In the genomic region with DNA sequence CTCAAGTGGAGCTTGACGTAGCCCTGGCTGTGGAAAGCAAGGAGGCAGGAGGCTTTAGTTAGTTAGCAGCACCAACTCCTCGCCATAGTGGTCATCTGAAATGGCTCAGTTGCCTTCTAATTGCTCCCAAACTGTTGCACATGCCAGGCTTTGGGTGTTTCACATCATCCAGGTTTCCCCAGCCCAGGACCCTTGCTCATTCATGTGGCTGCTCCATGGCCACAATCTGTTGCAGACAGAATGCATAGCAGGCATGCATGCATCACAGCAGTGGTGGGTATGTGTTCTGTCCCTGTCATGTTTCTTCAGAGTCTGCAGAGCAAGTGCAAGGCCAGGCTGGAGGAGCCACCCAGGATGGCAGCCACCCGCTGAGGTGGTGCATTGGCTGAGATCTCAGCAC, we compare ENCODE assay signal across 35 cellular contexts.
"Had no signal": no experiment of that assay in that cellular context is flagged by ENCODE, and none has a peak within 500 bp of the region (broad histone marks: within the 10 kb centered on the region; RNA-seq: fewer than 3 reads in every experiment).

No MANE protein-coding gene starts in this region.

- H3K4me1 ChIP-seq: adrenal gland, body of pancreas, breast epithelium had no signal

- H3K4me3 Mint-ChIP-seq: activated B cell treated with CpG ODN at 0.5 μM for 24 hours; activated CD4-positive, alpha-beta memory T cell treated with anti-CD3 and anti-CD28 coated beads for 36 hours; activated CD4-positive, alpha-beta T cell treated with anti-CD3 and anti-CD28 coated beads, Interleukin-2, amount 10 ng/mL, durations not matched to agents 24 days and 14 days; activated CD8-positive, alpha-beta T cell treated with anti-CD3 and anti-CD28 coated beads for 36 hours; activated naive CD4-positive, alpha-beta T cell treated with anti-CD3 and anti-CD28 coated beads for 36 hours; activated naive CD8-positive, alpha-beta T cell treated with anti-CD3 and anti-CD28 coated beads for 36 hours; activated T-cell treated with anti-CD3 and anti-CD28 coated beads, Interleukin-2, amount 50 U/mL, for 4 hours; activated T-cell treated with anti-CD3 and anti-CD28 coated beads, Interleukin-2, amount 50 U/mL, for 72 hours; activated T-helper 1 cell treated with anti-CD3 and anti-CD28 coated beads, Interleukin-12 subunit alpha, Interleukin-12 subunit beta, Interleukin-2, Interleukin-4 antibody, amounts not matched to agents 30 ng/mL and 10 ng/mL and 1 ng/mL, durations not matched to agents 14 hours and 24 hours and 36 hours; activated T-helper 17 cell treated with anti-CD3 and anti-CD28 coated beads, Interleukin-2, amount 50 U/mL, for 72 hours; T-helper 1 cell treated with Interleukin-12 subunit alpha and Interleukin-12 subunit beta and Interleukin-4 antibody, amounts not matched to agents 30 μg/mL and 1 μg/mL, for 36 hours; T-helper 2 cell treated with Interferon-gamma antibody and Interleukin-4, amounts not matched to agents 5 μg/mL and 100 μg/mL, for 36 hours had no signal

- H3K9me3 Mint-ChIP-seq: activated CD4-positive, alpha-beta T cell treated with anti-CD3 and anti-CD28 coated beads, Interleukin-2, amount 10 ng/mL, durations not matched to agents 24 days and 14 days; activated CD8-positive, alpha-beta T cell treated with anti-CD3 and anti-CD28 coated beads for 36 hours; activated naive CD4-positive, alpha-beta T cell treated with anti-CD3 and anti-CD28 coated beads for 36 hours; activated naive CD4-positive, alpha-beta T cell treated with anti-CD3 and anti-CD28 coated beads, Interleukin-2, amount 50 U/mL, for 72 hours; activated T-cell treated with anti-CD3 and anti-CD28 coated beads, Interleukin-2, amount 50 U/mL, for 4 hours; activated T-cell treated with anti-CD3 and anti-CD28 coated beads, Interleukin-2, amount 50 U/mL, for 72 hours; activated T-helper 1 cell treated with anti-CD3 and anti-CD28 coated beads, Interleukin-12 subunit alpha, Interleukin-12 subunit beta, Interleukin-2, Interleukin-4 antibody, amounts not matched to agents 30 ng/mL and 10 ng/mL and 1 ng/mL, durations not matched to agents 14 hours and 24 hours and 36 hours; activated T-helper 17 cell treated with anti-CD3 and anti-CD28 coated beads, Interleukin-2, amount 50 U/mL, for 72 hours; T-helper 1 cell treated with Interleukin-12 subunit alpha and Interleukin-12 subunit beta and Interleukin-4 antibody, amounts not matched to agents 30 μg/mL and 1 μg/mL, for 36 hours; T-helper 2 cell treated with Interferon-gamma antibody and Interleukin-4, amounts not matched to agents 5 μg/mL and 100 μg/mL, for 36 hours had no signal

- H3K27me3 ChIP-seq: body of pancreas, brain microvascular endothelial cell had no signal

- H3K36me3 ChIP-seq: adrenal gland, brain microvascular endothelial cell, breast epithelium had no signal

- H3K9me3 ChIP-seq: adrenal gland, body of pancreas, breast epithelium had no signal

- H3K4me1 Mint-ChIP-seq: activated B cell treated with CpG ODN at 0.5 μM for 24 hours; activated CD4-positive, alpha-beta T cell treated with anti-CD3 and anti-CD28 coated beads, Interleukin-2, amount 10 ng/mL, durations not matched to agents 24 days and 14 days; activated naive CD8-positive, alpha-beta T cell treated with anti-CD3 and anti-CD28 coated beads for 36 hours; activated T-helper 17 cell treated with anti-CD3 and anti-CD28 coated beads, Interleukin-2, amount 50 U/mL, for 72 hours had no signal

- ATAC-seq: activated CD8-positive, alpha-beta T cell treated with anti-CD3 and anti-CD28 coated beads for 36 hours; activated naive CD4-positive, alpha-beta T cell treated with anti-CD3 and anti-CD28 coated beads, Interleukin-2, amount 50 U/mL, for 72 hours; activated T-cell treated with anti-CD3 and anti-CD28 coated beads, Interleukin-2, amount 50 U/mL, for 4 hours; activated T-cell treated with anti-CD3 and anti-CD28 coated beads, Interleukin-2, amount 50 U/mL, for 72 hours; activated T-helper 17 cell treated with anti-CD3 and anti-CD28 coated beads, Interleukin-2, amount 50 U/mL, for 72 hours; body of pancreas had no signal

- DNase-seq: activated B cell treated with CpG ODN at 0.5 μM for 24 hours; activated CD4-positive, alpha-beta memory T cell treated with anti-CD3 and anti-CD28 coated beads for 36 hours; activated CD4-positive, alpha-beta T cell treated with anti-CD3 and anti-CD28 coated beads for 4 hours; activated CD4-positive, alpha-beta T cell treated with anti-CD3 and anti-CD28 coated beads, Interleukin-2, amount 10 ng/mL, durations not matched to agents 24 days and 14 days; activated CD4-positive, alpha-beta T cell treated with anti-CD3 and anti-CD28 coated beads, Interleukin-2, amount 50 U/mL, for 1 hour; activated CD4-positive, alpha-beta T cell treated with anti-CD3 and anti-CD28 coated beads, Interleukin-2, amount 50 U/mL, for 4 hours; activated CD4-positive, CD25-positive, alpha-beta regulatory T cell treated with anti-CD3 and anti-CD28 coated beads, Interleukin-2, amount 50 U/mL, for 72 hours; activated CD8-positive, alpha-beta memory T cell treated with anti-CD3 and anti-CD28 coated beads, Interleukin-2, amount 50 U/mL, for 4 hours; activated CD8-positive, alpha-beta T cell treated with anti-CD3 and anti-CD28 coated beads for 36 hours; activated effector memory CD4-positive, alpha-beta T cell treated with anti-CD3 and anti-CD28 coated beads, Interleukin-2, amount 50 U/mL, for 16 hours; activated gamma-delta T cell treated with Interleukin-2 at 50 U/mL for 16 hours; activated naive CD4-positive, alpha-beta T cell; activated naive CD4-positive, alpha-beta T cell treated with anti-CD3 and anti-CD28 coated beads for 36 hours; activated naive CD4-positive, alpha-beta T cell treated with anti-CD3 and anti-CD28 coated beads, Interleukin-2, amount 50 U/mL, for 16 hours; activated naive CD8-positive, alpha-beta T cell treated with anti-CD3 and anti-CD28 coated beads for 36 hours; activated T-cell treated with anti-CD3 and anti-CD28 coated beads for 4 hours; activated T-cell treated with anti-CD3 and anti-CD28 coated beads, Interleukin-2, amount 50 U/mL, for 1 hour; activated T-cell treated with anti-CD3 and anti-CD28 coated beads, Interleukin-2, amount 50 U/mL, for 4 hours; activated T-cell treated with anti-CD3 and anti-CD28 coated beads, Interleukin-2, amount 50 U/mL, for 72 hours; adrenal gland; amniotic stem cell; aorta; body of pancreas; brain microvascular endothelial cell; central memory CD4-positive, alpha-beta T cell; T-helper 1 cell; T-helper 2 cell; T-helper 9 cell had no signal

- H3K27ac ChIP-seq: adrenal gland, body of pancreas, brain microvascular endothelial cell, breast epithelium, VCaP had no signal

- H3K27ac Mint-ChIP-seq: activated B cell treated with CpG ODN at 0.5 μM for 24 hours; activated CD4-positive, alpha-beta memory T cell treated with anti-CD3 and anti-CD28 coated beads for 36 hours; activated CD4-positive, alpha-beta T cell treated with anti-CD3 and anti-CD28 coated beads, Interleukin-2, amount 10 ng/mL, durations not matched to agents 24 days and 14 days; activated CD8-positive, alpha-beta T cell treated with anti-CD3 and anti-CD28 coated beads for 36 hours; activated naive CD4-positive, alpha-beta T cell treated with anti-CD3 and anti-CD28 coated beads for 36 hours; activated naive CD4-positive, alpha-beta T cell treated with anti-CD3 and anti-CD28 coated beads, Interleukin-2, amount 50 U/mL, for 72 hours; activated naive CD8-positive, alpha-beta T cell treated with anti-CD3 and anti-CD28 coated beads for 36 hours; activated T-cell treated with anti-CD3 and anti-CD28 coated beads, Interleukin-2, amount 50 U/mL, for 72 hours; activated T-helper 1 cell treated with anti-CD3 and anti-CD28 coated beads, Interleukin-12 subunit alpha, Interleukin-12 subunit beta, Interleukin-2, Interleukin-4 antibody, amounts not matched to agents 30 ng/mL and 10 ng/mL and 1 ng/mL, durations not matched to agents 14 hours and 24 hours and 36 hours; activated T-helper 17 cell treated with anti-CD3 and anti-CD28 coated beads, Interleukin-2, amount 50 U/mL, for 72 hours; T-helper 1 cell treated with Interleukin-12 subunit alpha and Interleukin-12 subunit beta and Interleukin-4 antibody, amounts not matched to agents 30 μg/mL and 1 μg/mL, for 36 hours; T-helper 2 cell treated with Interferon-gamma antibody and Interleukin-4, amounts not matched to agents 5 μg/mL and 100 μg/mL, for 36 hours had no signal

- H3K27me3 Mint-ChIP-seq: activated B cell treated with CpG ODN at 0.5 μM for 24 hours; activated CD4-positive, alpha-beta T cell treated with anti-CD3 and anti-CD28 coated beads, Interleukin-2, amount 10 ng/mL, durations not matched to agents 24 days and 14 days had no signal

- H3K4me3 ChIP-seq: adrenal gland, body of pancreas, breast epithelium had no signal

- H3K36me3 Mint-ChIP-seq: activated CD4-positive, alpha-beta memory T cell treated with anti-CD3 and anti-CD28 coated beads for 36 hours; activated naive CD4-positive, alpha-beta T cell treated with anti-CD3 and anti-CD28 coated beads, Interleukin-2, amount 50 U/mL, for 72 hours had no signal
